5 cellular contexts compared by ENCODE assay signal in the genomic region with DNA sequence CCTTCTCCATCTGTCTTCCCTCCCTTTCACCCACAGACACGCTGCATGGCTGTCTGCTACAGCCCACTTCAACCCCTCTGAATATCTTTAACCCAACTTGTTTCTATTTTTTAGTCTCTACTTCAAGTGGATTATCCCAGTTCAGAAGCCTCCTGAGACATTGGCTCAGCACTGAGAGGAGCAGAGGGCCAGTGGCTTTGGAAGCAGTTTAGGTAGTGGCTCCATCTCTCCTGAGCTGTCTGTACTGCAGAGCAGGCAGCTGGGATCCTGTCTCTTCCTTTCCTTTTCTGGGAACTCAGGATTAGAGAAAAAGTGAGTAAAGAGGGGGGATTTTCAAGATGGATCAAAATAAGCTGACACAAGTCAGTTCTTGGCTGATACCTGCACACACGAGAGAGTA.
"Had no signal": no experiment of that assay in that cellular context is flagged by ENCODE, and none has a peak within 500 bp of the region (broad histone marks: within the 10 kb centered on the region; RNA-seq: fewer than 3 reads in every experiment).

No MANE protein-coding gene starts in this region.

- H3K27ac Mint-ChIP-seq: GM23338, H9 had no signal

- H3K4me3 ChIP-seq: GM23338 had no signal

- H3K9me3 Mint-ChIP-seq: GM23338, H9 had no signal

- ATAC-seq: GM23338, HepG2 had no signal

- DNase-seq: H9, HCEC 1CT had no signal

- H3K4me3 Mint-ChIP-seq: GM23338, H9, IgD-negative memory B cell had no signal

- H3K4me1 Mint-ChIP-seq: IgD-negative memory B cell had no signal

- H3K36me3 Mint-ChIP-seq: IgD-negative memory B cell had no signal
